In genomic region chr12:71661977-71662522, GRCh38 we compare ENCODE assay signal across 8 cellular contexts. TPM values are rescaled to one million over a fixed set of nuclear protein-coding genes. Genes with fewer than 3 reads are reported as not detected.
DNase-seq lines count a peak whose midpoint lies in the region; ATAC-seq, FAIRE-seq and TF ChIP-seq lines count a peak whose summit lies in the region.

No MANE protein-coding gene starts in this region.

- POLR2A ChIA-PET in GM12878 (lab: Charles Lee): interaction anchor here (0.9 to 7.2 kb wide), 7 partner anchors 10 to 35 kb away, joined by 3 to 93 read pairs (median 3); partner anchors contain the start of gene TMEM19

- WGBS in GM12878 (ENCODE audit: insufficient coverage, insufficient replicate concordance, low lambda C conversion rate, missing lambda C conversion rate): 2% methylated on average over 7 of the region's 7 CpGs

- in situ Hi-C loops in GM12878 (cut with MboI): loop anchor here (5.0 kb wide), 1 partner anchor 180 kb away; no protein-coding TSS in a partner anchor

- H3K27ac ChIP-seq in cardiac muscle cell: peak overlapping the region; percentile 98
- H3K27ac ChIP-seq in GM12878 (ENCODE audit: control insufficient read depth, insufficient read depth): peak overlapping the region; percentile 85; the same call in 1 of the 2 replicates
- peak overlapping the region; percentile 97 for H3K27ac ChIP-seq in lower lobe of right lung
- H3K27ac ChIP-seq in upper lobe of right lung: peak overlapping the region; percentile 96

- H4K20me1 ChIP-seq in GM12878 (ENCODE audit: control insufficient read depth, insufficient read depth): no peaks in the 10 kb centered on the region

- H3K27me3 ChIP-seq in cardiac muscle cell (no peaks in the 10 kb centered on the region), GM12878 (replicated peaks in 1 of 2; ENCODE audit: control insufficient read depth in 2 of 2, insufficient read depth in 2 of 2, low read length in 1 of 2) (no peaks in the 10 kb centered on the region), lower lobe of right lung (ENCODE audit: low read depth) (no peaks in the 10 kb centered on the region), upper lobe of right lung (no peaks in the 10 kb centered on the region)

- TF ChIP-seq EP300 in GM12878 (IDR thresholded peaks at IDR 0.05; ENCODE audit: borderline replicate concordance in 1 of 2, control insufficient read depth in 1 of 2, low read depth in 2 of 2, low read length in 2 of 2): no peak

- no peak for FAIRE-seq in GM12878 (lab: Jason Lieb, UNC)
- no peak for FAIRE-seq in HTR-8/SVneo (lab: Jason Lieb, UNC)

- SMC1A ChIA-PET in GM12878 (lab: Charles Lee; ENCODE audit: uncharacterized antibody, unreplicated experiment): interaction anchor here (1.3 to 5.1 kb wide), 7 partner anchors 24 to 93 kb away, joined by 3 to 48 read pairs (median 5); partner anchors contain the start of genes RAB21 and TMEM19

- peak overlapping the region; percentile 78 for H3K4me3 ChIP-seq in cardiac muscle cell
- H3K4me3 ChIP-seq in GM12878: peak overlapping the region; percentile 99
- H3K4me3 ChIP-seq in lower lobe of right lung: peak overlapping the region; percentile 75
- H3K4me3 ChIP-seq in upper lobe of right lung: peak overlapping the region; percentile 92

- peak overlapping the region; percentile 53 for H3K4me2 ChIP-seq in GM12878 (ENCODE audit: control insufficient read depth, insufficient read depth)

- intact Hi-C loops in left ventricle myocardium superior (cut with micrococcal nuclease) (no loop called here), GM12878 (cut with micrococcal nuclease; ENCODE audit: unreplicated experiment) (no loop called here), lower lobe of right lung (cut with DNase I) (no loop called here), upper lobe of right lung (cut with DNase I) (no loop called here)

- no peak for TF ChIP-seq CTCF in cardiac muscle cell (IDR thresholded peaks at IDR 0.05; ENCODE audit: low read depth, low read length)
- no peak for TF ChIP-seq CTCF in GM12878 (IDR thresholded peaks at IDR 0.05 in 2 of 3, conservative IDR thresholded peaks at IDR 0.05 in 1 of 3; ENCODE audit: control insufficient read depth in 2 of 3, extremely low read depth in 1 of 3, insufficient read depth in 1 of 3, low read depth in 3 of 3, low read length in 3 of 3)
- no peak for TF ChIP-seq CTCF in lower lobe of right lung (IDR thresholded peaks at IDR 0.05)
- TF ChIP-seq CTCF in upper lobe of right lung (IDR thresholded peaks at IDR 0.05): no peak

- CTCF ChIA-PET in GM12878 (lab: Yijun Ruan, JAX): interaction anchor here (1.2 to 7.5 kb wide), 8 partner anchors 14 to 185 kb away, joined by 4 to 83 read pairs (median 8); partner anchors contain the start of genes RAB21 and TMEM19

- BruUV-seq in GM12878 (replicated peaks; lab: Mats Ljungman, UMichigan): no TSS peak

- H3K36me3 ChIP-seq in cardiac muscle cell: peaks cover 27% of the 10 kb centered on the region
- peaks cover 0 to 17% of the 10 kb centered on the region in 2 experiments; a peak in 2 of 4 replicates for H3K36me3 ChIP-seq in GM12878 (ENCODE audit: control insufficient read depth in 2 of 2, insufficient read depth in 2 of 2, low read length in 1 of 2)
- peaks cover 34% of the 10 kb centered on the region for H3K36me3 ChIP-seq in lower lobe of right lung
- H3K36me3 ChIP-seq in upper lobe of right lung: peaks cover 34% of the 10 kb centered on the region

- DNase-seq in cardiac muscle cell (ENCODE audit: low read depth in 1 of 2, low spot score in 1 of 2) (peak in 1 of 2 donors; percentile 80), left ventricle myocardium superior (no peak), GM12878 (ENCODE audit: low read depth, low spot score) (no peak), lower lobe of right lung (no peak), upper lobe of right lung (no peak), HTR-8/SVneo (ENCODE audit: insufficient read length, low spot score) (no peak), activated gamma-delta T cell (lab: John Stamatoyannopoulos, UW) (no peak), HuH-7.5 (ENCODE audit: low spot score) (no peak)

- TF ChIP-seq POLR2A in GM12878 (IDR thresholded peaks at IDR 0.05; ENCODE audit: low read depth, low read length): no peak

- peak overlapping the region; percentile 97 for H3K9ac ChIP-seq in GM12878 (ENCODE audit: control insufficient read depth, insufficient read depth, low read length)

- ATAC-seq in left ventricle myocardium superior (no peak), GM12878 (no peak), lower lobe of right lung (no peak), upper lobe of right lung (no peak)

- H3K79me2 ChIP-seq in GM12878 (ENCODE audit: control insufficient read depth, insufficient read depth, low read length): peaks cover 71% of the 10 kb centered on the region

- no peaks in the 10 kb centered on the region for H3K9me3 ChIP-seq in cardiac muscle cell (ENCODE audit: low read depth)
- H3K9me3 ChIP-seq in GM12878 (replicated peaks; ENCODE audit: control insufficient read depth, insufficient read depth, low read length): no peaks in the 10 kb centered on the region; the same call in 2 of the 3 replicates
- no peaks in the 10 kb centered on the region for H3K9me3 ChIP-seq in lower lobe of right lung
- no peaks in the 10 kb centered on the region for H3K9me3 ChIP-seq in upper lobe of right lung

- H3K4me1 ChIP-seq in cardiac muscle cell (ENCODE audit: low read depth) (peaks cover 10% of the 10 kb centered on the region), GM12878 (ENCODE audit: control insufficient read depth, insufficient read depth, low read length) (0 out of 2 replicates have a peak, but pooled peaks cover 6% of the 10 kb centered on the region), lower lobe of right lung (peaks cover 42% of the 10 kb centered on the region), upper lobe of right lung (peaks cover 26% of the 10 kb centered on the region)

- TF ChIP-seq RAD21 in GM12878 (IDR thresholded peaks at IDR 0.05; ENCODE audit: insufficient read depth, low read depth, low read length): no peak

- no peak overlapping the region for H2AFZ ChIP-seq in GM12878 (ENCODE audit: control insufficient read depth, low read depth, low read length)

- RAD21 ChIA-PET in GM12878 (lab: Charles Lee; ENCODE audit: unreplicated experiment): interaction anchor here (2.4 to 3.4 kb wide), 4 partner anchors 24 to 85 kb away, joined by 5 to 59 read pairs (median 18); partner anchors contain the start of gene TMEM19

RNA-seq across cellular contexts. Expression of gene ZFC3H1, which starts 1.6 kb away (rescaled TPM):
- total RNA-seq in cardiac muscle cell (10.0 and 25.8 TPM in 2 replicates), left ventricle myocardium superior (15.3 TPM), GM12878 (2014; rRNA removed) (27.1 and 29.7 TPM in 2 replicates), GM12878 (2014; rRNA removed; fragmentation: Illumina TruSeq; extraction: Trizol) (23.5 and 28.6 TPM in 2 replicates), GM12878 (2021) (35.1 and 40.1 TPM in 2 replicates), lower lobe of right lung (57.1 TPM), upper lobe of right lung (44.8 TPM)
- polyA plus RNA-seq in cardiac muscle cell (24.9 and 40.2 TPM in 2 replicates), GM12878 (2011; rRNA removed) (88.7 and 146 TPM in 2 replicates), GM12878 (2014; fragmentation: Illumina TruSeq; extraction: Trizol) (67.8 and 76.1 TPM in 2 replicates), GM12878 (2014; fragmentation: Nextera tagmentation; extraction: Ambion mirVana) (10 to 100 TPM; 11.2 to 14.6 TPM), GM12878 (2014; rRNA removed) (38.3 and 40.9 TPM in 2 replicates), GM12878 (2016; fragmentation: Nextera tagmentation; extraction: Ambion mirVana) (10 to 100 TPM; 23.5 to 24.8 TPM)
- total RNA-seq in GM12878 (2013; cell fraction: nucleolus; rRNA removed): 316 TPM in 2 replicates
- polyA plus RNA-seq in GM12878 (2011; ENCODE audit: low read depth): 17.8 TPM
- polyA plus RNA-seq in GM12878 (2011; cell fraction: cytosol; rRNA removed): 24.7 and 27.1 TPM in 2 replicates
- polyA plus RNA-seq in GM12878 (2011; cell fraction: nucleus; rRNA removed): 189 and 236 TPM in 2 replicates
- polyA plus RNA-seq in GM12878 (2012): 25.4 and 33.2 TPM in 2 replicates
- 39.5 and 41.9 TPM in 2 replicates for polyA minus RNA-seq in GM12878 (2011; rRNA and poly(A)+ RNA removed)
- 13.4 and 16.2 TPM in 2 replicates for polyA minus RNA-seq in GM12878 (2011; cell fraction: cytosol; rRNA and poly(A)+ RNA removed)
- polyA minus RNA-seq in GM12878 (2011; cell fraction: nucleus; rRNA and poly(A)+ RNA removed): 69.5 and 115 TPM in 2 replicates

RNA-seq across cellular contexts. Expression of gene THAP2, which starts 2.1 kb away (rescaled TPM):
- 6.2 and 6.3 TPM in 2 replicates for total RNA-seq in cardiac muscle cell
- polyA plus RNA-seq in cardiac muscle cell: 11.1 and 11.7 TPM in 2 replicates
- total RNA-seq in left ventricle myocardium superior: 10.7 TPM
- total RNA-seq in GM12878 (2013; cell fraction: nucleolus; rRNA removed): 19.8 and 21.9 TPM in 2 replicates
- 5.1 and 6.6 TPM in 2 replicates for total RNA-seq in GM12878 (2014; rRNA removed)
- total RNA-seq in GM12878 (2014; rRNA removed; fragmentation: Illumina TruSeq; extraction: Trizol): 6.9 and 7.9 TPM in 2 replicates
- 4.6 and 5.1 TPM in 2 replicates for total RNA-seq in GM12878 (2021)
- polyA plus RNA-seq in GM12878 (2011; ENCODE audit: low read depth): 1.1 TPM
- polyA plus RNA-seq in GM12878 (2011; rRNA removed): 4.8 and 9.8 TPM in 2 replicates
- polyA plus RNA-seq in GM12878 (2011; cell fraction: cytosol; rRNA removed): 1.2 and 1.4 TPM in 2 replicates
- polyA plus RNA-seq in GM12878 (2011; cell fraction: nucleus; rRNA removed): 2.3 and 3.2 TPM in 2 replicates
- 3.7 and 4.7 TPM in 2 replicates for polyA plus RNA-seq in GM12878 (2012)
- 6.7 and 10.6 TPM in 2 replicates for polyA plus RNA-seq in GM12878 (2014; fragmentation: Illumina TruSeq; extraction: Trizol)
- 10 to 100 TPM; 13.4 to 18.0 TPM for polyA plus RNA-seq in GM12878 (2014; fragmentation: Nextera tagmentation; extraction: Ambion mirVana)
- 3.9 and 4.1 TPM in 2 replicates for polyA plus RNA-seq in GM12878 (2014; rRNA removed)
- 10 to 100 TPM; 11.5 to 11.8 TPM for polyA plus RNA-seq in GM12878 (2016; fragmentation: Nextera tagmentation; extraction: Ambion mirVana)
- 2.7 and 3.9 TPM in 2 replicates for polyA minus RNA-seq in GM12878 (2011; rRNA and poly(A)+ RNA removed)
- 1.5 and 2.2 TPM in 2 replicates for polyA minus RNA-seq in GM12878 (2011; cell fraction: cytosol; rRNA and poly(A)+ RNA removed)
- 6.2 and 6.5 TPM in 2 replicates for polyA minus RNA-seq in GM12878 (2011; cell fraction: nucleus; rRNA and poly(A)+ RNA removed)
- total RNA-seq in lower lobe of right lung: 6.1 TPM
- total RNA-seq in upper lobe of right lung: 4.9 TPM

RNA-seq across cellular contexts. Expression of gene TMEM19, which starts 23.8 kb away (rescaled TPM):
- total RNA-seq in cardiac muscle cell: 12.7 and 12.9 TPM in 2 replicates
- polyA plus RNA-seq in cardiac muscle cell: 12.1 and 19.8 TPM in 2 replicates
- total RNA-seq in left ventricle myocardium superior: 30.9 TPM
- 33.5 and 40.3 TPM in 2 replicates for total RNA-seq in GM12878 (2013; cell fraction: nucleolus; rRNA removed)
- 36.7 and 51.0 TPM in 2 replicates for total RNA-seq in GM12878 (2014; rRNA removed)
- 38.4 and 41.4 TPM in 2 replicates for total RNA-seq in GM12878 (2014; rRNA removed; fragmentation: Illumina TruSeq; extraction: Trizol)
- 44.8 and 49.1 TPM in 2 replicates for total RNA-seq in GM12878 (2021)
- 17.6 TPM for polyA plus RNA-seq in GM12878 (2011; ENCODE audit: low read depth)
- polyA plus RNA-seq in GM12878 (2011; rRNA removed): 40.3 and 51.2 TPM in 2 replicates
- 20.4 and 22.1 TPM in 2 replicates for polyA plus RNA-seq in GM12878 (2011; cell fraction: cytosol; rRNA removed)
- 12.5 and 16.4 TPM in 2 replicates for polyA plus RNA-seq in GM12878 (2011; cell fraction: nucleus; rRNA removed)
- 16.5 and 21.0 TPM in 2 replicates for polyA plus RNA-seq in GM12878 (2012)
- 26.4 and 26.7 TPM in 2 replicates for polyA plus RNA-seq in GM12878 (2014; fragmentation: Illumina TruSeq; extraction: Trizol)
- 10 to 100 TPM; 32.2 to 54.9 TPM for polyA plus RNA-seq in GM12878 (2014; fragmentation: Nextera tagmentation; extraction: Ambion mirVana)
- 37.6 and 41.3 TPM in 2 replicates for polyA plus RNA-seq in GM12878 (2014; rRNA removed)
- 10 to 100 TPM; 45.7 to 51.6 TPM for polyA plus RNA-seq in GM12878 (2016; fragmentation: Nextera tagmentation; extraction: Ambion mirVana)
- polyA minus RNA-seq in GM12878 (2011; rRNA and poly(A)+ RNA removed): 57.9 and 62.6 TPM in 2 replicates
- 22.2 TPM in 2 replicates for polyA minus RNA-seq in GM12878 (2011; cell fraction: cytosol; rRNA and poly(A)+ RNA removed)
- 8.2 and 15.1 TPM in 2 replicates for polyA minus RNA-seq in GM12878 (2011; cell fraction: nucleus; rRNA and poly(A)+ RNA removed)
- total RNA-seq in lower lobe of right lung: 31.4 TPM
- total RNA-seq in upper lobe of right lung: 39.7 TPM
